8 cellular contexts compared by ENCODE assay signal in genomic region chr22:40636380-40637180, GRCh38. TPM values are rescaled to one million over a fixed set of nuclear protein-coding genes. Genes with fewer than 3 reads are reported as not detected.
DNase-seq lines count a peak whose midpoint lies in the region; ATAC-seq and TF ChIP-seq lines count a peak whose summit lies in the region.

TSS of gene MRTFA (minus strand) at chr22:40636719.

- peak within 1 kb of the TSS; percentile 94 for H3K4me3 Mint-ChIP-seq in activated T-helper 1 cell treated with anti-CD3 and anti-CD28 coated beads, Interleukin-12 subunit alpha, Interleukin-12 subunit beta, Interleukin-2, Interleukin-4 antibody, amounts not matched to agents 30 ng/mL and 10 ng/mL and 1 ng/mL, durations not matched to agents 14 hours and 24 hours and 36 hours

- H3K4me2 ChIP-seq in DND-41 (ENCODE audit: insufficient read depth, low read length) (peak within 1 kb of the TSS; percentile 88), GM23248 (ENCODE audit: unreplicated experiment) (peak within 1 kb of the TSS; percentile 92)

- H3K27me3 Mint-ChIP-seq in activated T-helper 1 cell treated with anti-CD3 and anti-CD28 coated beads, Interleukin-12 subunit alpha, Interleukin-12 subunit beta, Interleukin-2, Interleukin-4 antibody, amounts not matched to agents 30 ng/mL and 10 ng/mL and 1 ng/mL, durations not matched to agents 14 hours and 24 hours and 36 hours (ENCODE audit: insufficient read depth) = no peaks in the 10 kb centered on the region

- H3K27me3 ChIP-seq in DND-41 (ENCODE audit: insufficient read depth, low read length, poor library complexity) (no peaks in the 10 kb centered on the region), GM23248 (replicated peaks; ENCODE audit: insufficient read depth) (no peaks in the 10 kb centered on the region), esophagus squamous epithelium (no peaks in the 10 kb centered on the region)

- peaks cover 30% of the 10 kb centered on the region; the same call in 1 of the 2 replicates for H4K20me1 ChIP-seq in DND-41 (ENCODE audit: insufficient read depth, low read length)
- no peaks in the 10 kb centered on the region for H4K20me1 ChIP-seq in GM23248 (ENCODE audit: insufficient read depth)

- WGBS in GM23248 (ENCODE audit: low coverage in 1 of 2, low lambda C conversion rate in 2 of 2, missing lambda C conversion rate in 2 of 2), 2 experiments = 0 to 1% methylated on average over 59 to 65 of the region's 82 CpGs
- 0 to 3% methylated on average over 8 to 36 of the region's 82 CpGs for WGBS in esophagus squamous epithelium, 2 donors

- no peaks in the 10 kb centered on the region for H3K9me2 ChIP-seq in GM23248 (ENCODE audit: insufficient read depth)

- H3K27ac ChIP-seq in DND-41 (ENCODE audit: low read length) = peak within 1 kb of the TSS; percentile 86
- peak within 1 kb of the TSS; percentile 66 for H3K27ac ChIP-seq in GM23248
- H3K27ac ChIP-seq in esophagus squamous epithelium = peak within 1 kb of the TSS; percentile 89 to 98 (median 94)

- H3K4me1 Mint-ChIP-seq in activated T-helper 1 cell treated with anti-CD3 and anti-CD28 coated beads, Interleukin-12 subunit alpha, Interleukin-12 subunit beta, Interleukin-2, Interleukin-4 antibody, amounts not matched to agents 30 ng/mL and 10 ng/mL and 1 ng/mL, durations not matched to agents 14 hours and 24 hours and 36 hours (ENCODE audit: low read depth) = peaks cover 27% of the 10 kb centered on the region

- H3K4me1 ChIP-seq in DND-41 (ENCODE audit: insufficient read depth, low read length) = peaks cover 33% of the 10 kb centered on the region
- H3K4me1 ChIP-seq in GM23248 (ENCODE audit: insufficient read depth) = peaks cover 15% of the 10 kb centered on the region
- peaks cover 10 to 49% (median 10%) of the 10 kb centered on the region in 3 donors for H3K4me1 ChIP-seq in esophagus squamous epithelium

- H3K79me2 ChIP-seq in DND-41 (ENCODE audit: insufficient read depth, low read length) = peaks cover 48% of the 10 kb centered on the region
- peaks cover 49% of the 10 kb centered on the region for H3K79me2 ChIP-seq in GM23248 (ENCODE audit: insufficient read depth)

- intact Hi-C loops in activated T-helper 1 cell treated with anti-CD3 and anti-CD28 coated beads, Interleukin-12 subunit alpha, Interleukin-12 subunit beta, Interleukin-2, Interleukin-4 antibody, amounts not matched to agents 30 ng/mL and 10 ng/mL and 1 ng/mL, durations not matched to agents 14 hours and 24 hours and 36 hours (cut with micrococcal nuclease) = loop anchor here (1.0 to 10.0 kb wide), 15 partner anchors 10 to 1104 kb away; partner anchors contain the start of genes GRAP2, RANGAP1, RBX1 and RPS19BP1
- intact Hi-C loops in esophagus squamous epithelium (cut with DNase I) = no loop called here

- H3F3A ChIP-seq in GM23248 (ENCODE audit: insufficient read depth) = peaks cover 14% of the 10 kb centered on the region

- H3K36me3 ChIP-seq in DND-41 (ENCODE audit: insufficient read depth, low read length) (no peaks in the 10 kb centered on the region; the same call in 1 of the 2 replicates), GM23248 (ENCODE audit: low read depth) (no peaks in the 10 kb centered on the region), esophagus squamous epithelium (no peaks in the 10 kb centered on the region)

- ATAC-seq in DND-41 (ENCODE audit: insufficient read depth, low read depth) = peak; percentile 94

- H3K9ac ChIP-seq in DND-41 (ENCODE audit: low read depth, low read length) = peak within 1 kb of the TSS; percentile 85
- H3K9ac ChIP-seq in GM23248 = peak within 1 kb of the TSS; percentile 81

- peak within 1 kb of the TSS; percentile 71 to 86 for H3K4me3 ChIP-seq in DND-41 (ENCODE audit: low read depth in 1 of 2, low read length in 2 of 2)
- peak within 1 kb of the TSS; percentile 78 for H3K4me3 ChIP-seq in GM23248
- peak within 1 kb of the TSS; percentile 71 to 96 (median 88) for H3K4me3 ChIP-seq in esophagus squamous epithelium

- H3K9me3 Mint-ChIP-seq in activated T-helper 1 cell treated with anti-CD3 and anti-CD28 coated beads, Interleukin-12 subunit alpha, Interleukin-12 subunit beta, Interleukin-2, Interleukin-4 antibody, amounts not matched to agents 30 ng/mL and 10 ng/mL and 1 ng/mL, durations not matched to agents 14 hours and 24 hours and 36 hours = no peaks in the 10 kb centered on the region

- H3K9me3 ChIP-seq in DND-41 (ENCODE audit: insufficient read depth, low read length, severe bottlenecking) (no peaks in the 10 kb centered on the region), GM23248 (ENCODE audit: low read depth) (no peaks in the 10 kb centered on the region), esophagus squamous epithelium (no peaks in the 10 kb centered on the region)

- peak within 1 kb of the TSS; percentile 97 for H2AFZ ChIP-seq in DND-41 (ENCODE audit: low read depth, low read length)
- H2AFZ ChIP-seq in GM23248 = peak within 1 kb of the TSS; percentile 87

- peak within 1 kb of the TSS; percentile 94 for H3K27ac Mint-ChIP-seq in activated T-helper 1 cell treated with anti-CD3 and anti-CD28 coated beads, Interleukin-12 subunit alpha, Interleukin-12 subunit beta, Interleukin-2, Interleukin-4 antibody, amounts not matched to agents 30 ng/mL and 10 ng/mL and 1 ng/mL, durations not matched to agents 14 hours and 24 hours and 36 hours

- peaks cover 3% of the 10 kb centered on the region for H3K36me3 Mint-ChIP-seq in activated T-helper 1 cell treated with anti-CD3 and anti-CD28 coated beads, Interleukin-12 subunit alpha, Interleukin-12 subunit beta, Interleukin-2, Interleukin-4 antibody, amounts not matched to agents 30 ng/mL and 10 ng/mL and 1 ng/mL, durations not matched to agents 14 hours and 24 hours and 36 hours (ENCODE audit: low read depth)

- in situ Hi-C loops in GM23248 (cut with MboI) = loop anchor here (25.0 kb wide), 1 partner anchor 199 kb away; no protein-coding TSS in a partner anchor

- peak in 3 of 4 donors; percentile 93 to 99 (median 94) for TF ChIP-seq POLR2A in esophagus squamous epithelium (IDR thresholded peaks at IDR 0.05)

- TF ChIP-seq CTCF in DND-41 (IDR thresholded peaks at IDR 0.05; ENCODE audit: borderline replicate concordance, extremely low read depth, low read length, poor library complexity, severe bottlenecking) = peak; percentile 5
- TF ChIP-seq CTCF in esophagus squamous epithelium (IDR thresholded peaks at IDR 0.05) = peak in 3 of 6 experiments; percentile 11 to 24 (median 23)

- DNase-seq in DND-41 (peak; percentile 100), GM23248 (peak; percentile 100), Kasumi-1 (lab: John Stamatoyannopoulos, UW) (peak; percentile 99), RPMI7951 (ENCODE audit: low read depth) (peak; percentile 99), esophagus squamous epithelium (lab: John Stamatoyannopoulos, UW) (peak; percentile 99), myocyte (ENCODE audit: low read depth) (peak; percentile 100)
- peak; percentile 100 for DNase-seq in activated T-helper 1 cell treated with anti-CD3 and anti-CD28 coated beads, Interleukin-12 subunit alpha, Interleukin-12 subunit beta, Interleukin-2, Interleukin-4 antibody, amounts not matched to agents 30 ng/mL and 10 ng/mL and 1 ng/mL, durations not matched to agents 14 hours and 24 hours and 36 hours (ENCODE audit: low spot score)
- peak; percentile 100 for DNase-seq in stimulated activated CD8-positive, alpha-beta memory T cell treated with anti-CD3 and anti-CD28 coated beads, Interleukin-7, amount 100 ng/mL, for 48 hours (ENCODE audit: extremely low read depth in 1 of 2, low read depth in 1 of 2)

RNA-seq across cellular contexts. Expression of gene MRTFA, which starts in this region (rescaled TPM):
- 49.2 and 59.2 TPM in 2 replicates for total RNA-seq in GM23248 (2014; rRNA removed; shearing (Covaris generic))
- 24.0 and 24.2 TPM in 2 replicates for polyA plus RNA-seq in GM23248 (2016; fragmentation: Nextera tagmentation; extraction: Ambion mirVana)
- 14.9 and 18.9 TPM in 2 replicates for total RNA-seq in RPMI7951 (2014; rRNA removed; shearing (Covaris generic))
- 47.4 and 47.8 TPM in 2 replicates for total RNA-seq in activated T-helper 1 cell treated with anti-CD3 and anti-CD28 coated beads, Interleukin-12 subunit alpha, Interleukin-12 subunit beta, Interleukin-2, Interleukin-4 antibody, amounts not matched to agents 30 ng/mL and 10 ng/mL and 1 ng/mL, durations not matched to agents 14 hours and 24 hours and 36 hours
- total RNA-seq in esophagus squamous epithelium = 10 to 100 TPM; 24.5 to 56.3 (median 40.9) TPM
- total RNA-seq in myocyte = 47.0 and 51.1 TPM in 2 replicates
- 26.7 TPM for polyA plus RNA-seq in myocyte (2012)

Comparison
In these comparisons a context has a peak if more than half of its experiments do, and no peak if none do; other contexts are left out.
1. Peak in every context shown above with its lines: DNase-seq, ATAC-seq, H3K4me3 ChIP-seq and H3K27ac ChIP-seq.